Comparison of ENCODE assay signal across 1 cellular context in the genomic region with DNA sequence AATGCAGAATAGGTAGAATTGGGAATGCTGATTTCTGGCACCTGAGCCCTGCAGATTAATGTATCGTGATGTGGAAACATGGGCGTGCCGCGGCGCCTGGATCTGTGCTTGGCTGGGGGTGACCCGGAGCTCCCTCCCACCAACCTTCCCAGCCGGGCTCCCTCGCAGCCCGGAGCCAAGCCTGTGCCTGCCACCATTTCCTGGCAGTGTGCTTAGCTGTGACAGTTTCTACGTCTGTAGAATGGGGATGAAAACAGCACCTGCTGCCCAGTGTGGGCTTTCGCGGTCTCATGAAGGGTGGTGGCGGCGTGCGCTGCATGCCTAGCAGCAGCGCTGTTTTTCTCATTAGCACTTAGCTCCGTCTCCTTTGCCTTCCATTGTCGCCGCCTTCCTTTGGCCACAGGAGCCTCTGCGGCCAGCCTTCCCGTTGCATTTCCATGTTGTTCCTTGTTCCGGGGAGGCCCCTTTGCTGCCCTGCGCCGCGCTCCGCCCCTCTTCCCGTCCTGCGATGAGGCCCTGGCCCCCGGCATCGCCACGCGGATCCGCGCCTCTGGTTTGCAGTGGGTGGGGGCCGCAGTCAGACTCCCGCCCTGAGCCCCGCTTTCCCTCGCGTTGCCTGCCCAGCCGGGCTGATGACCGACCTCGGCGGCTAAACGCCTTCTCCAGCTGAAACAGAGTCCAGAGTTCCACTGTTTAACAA.
TF ChIP-seq lines count a peak whose summit lies in the region.

No MANE protein-coding gene starts in this region.

TF ChIP-seq in HEK293, 187 proteins besides CTCF, POLR2A, EP300 and RAD21 (continued from another document):
- TF ChIP-seq, protein P1, sequence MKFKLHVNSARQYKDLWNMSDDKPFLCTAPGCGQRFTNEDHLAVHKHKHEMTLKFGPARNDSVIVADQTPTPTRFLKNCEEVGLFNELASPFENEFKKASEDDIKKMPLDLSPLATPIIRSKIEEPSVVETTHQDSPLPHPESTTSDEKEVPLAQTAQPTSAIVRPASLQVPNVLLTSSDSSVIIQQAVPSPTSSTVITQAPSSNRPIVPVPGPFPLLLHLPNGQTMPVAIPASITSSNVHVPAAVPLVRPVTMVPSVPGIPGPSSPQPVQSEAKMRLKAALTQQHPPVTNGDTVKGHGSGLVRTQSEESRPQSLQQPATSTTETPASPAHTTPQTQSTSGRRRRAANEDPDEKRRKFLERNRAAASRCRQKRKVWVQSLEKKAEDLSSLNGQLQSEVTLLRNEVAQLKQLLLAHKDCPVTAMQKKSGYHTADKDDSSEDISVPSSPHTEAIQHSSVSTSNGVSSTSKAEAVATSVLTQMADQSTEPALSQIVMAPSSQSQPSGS (tag by site-specific recombination; IDR thresholded peaks at IDR 0.05; ENCODE audit: low read depth), result no peak
TF ChIP-seq in HEK293: peak in this region for 1.
